6 cellular contexts compared by ENCODE assay signal in the genomic region with DNA sequence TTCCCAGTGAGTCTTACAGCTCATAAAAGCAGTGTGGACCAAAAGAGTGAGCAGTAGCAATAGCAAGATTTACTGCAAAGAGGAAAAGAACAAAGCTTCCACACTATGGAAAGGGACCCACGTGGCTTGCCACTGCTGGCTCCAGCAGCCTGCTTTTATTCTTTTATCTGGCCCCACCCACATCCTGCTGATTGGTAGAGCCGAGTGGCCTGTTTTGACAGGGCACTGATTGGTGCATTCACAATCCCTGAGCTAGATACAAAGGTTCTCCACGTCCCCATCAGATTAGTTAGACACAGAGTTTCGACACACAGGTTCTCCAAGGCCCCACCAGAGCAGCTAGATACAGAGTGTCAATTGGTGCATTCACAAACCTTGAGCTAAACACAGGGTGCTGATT. TPM values are rescaled to one million over a fixed set of nuclear protein-coding genes. Genes with fewer than 3 reads are reported as not detected.
A peak's percentile ranks its signal among the peaks of the same experiment; 100 is the strongest.
DNase-seq lines count a peak whose midpoint lies in the region; ATAC-seq, FAIRE-seq and TF ChIP-seq lines count a peak whose summit lies in the region.
"Not testable (repeated sequence)": the region's sequence is repeated elsewhere in the genome, so short reads cannot be mapped to it uniquely, and the experiment has no call there.

No MANE protein-coding gene starts in this region.

- WGBS in K562 (ENCODE audit: insufficient coverage, low coverage, missing lambda C conversion rate), result 40% methylated on average over 1 of the region's 4 CpGs
- WGBS in HepG2 (ENCODE audit: low lambda C conversion rate), result 50% methylated on average over 1 of the region's 4 CpGs
- WGBS in testis, 2 donors, result 23% methylated on average over 2 of the region's 4 CpGs; no CpG with 5 or more reads in 1 of the 2 donors

- not testable (repeated sequence) for H3K27ac ChIP-seq in K562 (ENCODE audit: extremely low read depth, low read depth, low read length); HepG2 (ENCODE audit: extremely low read length, insufficient read depth, low read length); neural progenitor cell; testis

- H3K9me3 ChIP-seq in K562 (replicated peaks; ENCODE audit: control insufficient read depth, insufficient read depth, low read depth, low read length); HepG2 (ENCODE audit: low read length); neural progenitor cell (ENCODE audit: low read depth); testis: not testable (repeated sequence)

- not testable (repeated sequence) for H2AFZ ChIP-seq in K562 (ENCODE audit: low read depth, low read length); HepG2 (ENCODE audit: low read length); neural progenitor cell (replicated peaks)

- not testable (repeated sequence) for H3K36me3 Mint-ChIP-seq in naive thymus-derived CD8-positive, alpha-beta T cell; neural progenitor cell

- H3K9ac ChIP-seq in K562 (ENCODE audit: insufficient read depth in 1 of 2, low read depth in 2 of 2, low read length in 2 of 2); HepG2 (ENCODE audit: insufficient read depth, low read depth, low read length); neural progenitor cell: not testable (repeated sequence)

- TF ChIP-seq RAD21 in K562 (CRISPR knock-in tag; conservative IDR thresholded peaks at IDR 0.05 in 1 of 2, IDR thresholded peaks at IDR 0.05 in 1 of 2); HepG2 (CRISPR knock-in tag; IDR thresholded peaks at IDR 0.05): not testable (repeated sequence)

- not testable (repeated sequence) for BruUV-seq in K562 (replicated peaks; lab: Mats Ljungman, UMichigan); HepG2 (replicated peaks; lab: Mats Ljungman, UMichigan)

- DNase-seq in HT1080 (ENCODE audit: low read depth) (peak; percentile 62), testis (peak; percentile 26)
- not testable (repeated sequence) for DNase-seq in K562 (ENCODE audit: extremely low read depth in 1 of 4, low spot score in 3 of 4); HepG2 (ENCODE audit: low spot score); naive thymus-derived CD8-positive, alpha-beta T cell; neural progenitor cell (ENCODE audit: low spot score)

- ATAC-seq in K562; HepG2; naive thymus-derived CD8-positive, alpha-beta T cell: not testable (repeated sequence)

- H3K27ac Mint-ChIP-seq in naive thymus-derived CD8-positive, alpha-beta T cell, result peak overlapping the region in 1 of 10 donors; percentile 30
- H3K27ac Mint-ChIP-seq in neural progenitor cell, result peak overlapping the region; percentile 66

- not testable (repeated sequence) for H3K79me2 ChIP-seq in K562 (ENCODE audit: control insufficient read depth, insufficient read depth, low read length); HepG2 (ENCODE audit: insufficient read depth, low read length); neural progenitor cell (ENCODE audit: low read depth)

- not testable (repeated sequence) for H3K27me3 Mint-ChIP-seq in naive thymus-derived CD8-positive, alpha-beta T cell; neural progenitor cell (ENCODE audit: insufficient read depth, low read depth)

- not testable (repeated sequence) for H3K36me3 ChIP-seq in K562 (ENCODE audit: control insufficient read depth, insufficient read depth, low read length); HepG2 (replicated peaks in 1 of 2; ENCODE audit: control insufficient read depth in 1 of 2, insufficient read depth in 2 of 2, low read length in 2 of 2); neural progenitor cell; testis (ENCODE audit: low read depth, missing control alignments)

- TF ChIP-seq CTCF in K562 (IDR thresholded peaks at IDR 0.05 in 2 of 3, conservative IDR thresholded peaks at IDR 0.05 in 1 of 3; ENCODE audit: insufficient read depth in 2 of 3, low read depth in 1 of 3, low read length in 3 of 3); HepG2 (CRISPR knock-in tag; IDR thresholded peaks at IDR 0.05); neural progenitor cell (IDR thresholded peaks at IDR 0.05); testis (IDR thresholded peaks at IDR 0.05): not testable (repeated sequence)

- in situ Hi-C loops in K562 (cut with MboI); HepG2 (cut with HindIII; ENCODE audit: extremely low pct_ligation_motif_present, low pct_unique_long_range_greater_than_20kb): not testable (repeated sequence)

- POLR2A ChIA-PET in K562 (lab: Yijun Ruan, JAX); HepG2 (lab: Yijun Ruan, JAX); naive thymus-derived CD8-positive, alpha-beta T cell (lab: Charles Lee): not testable (repeated sequence)

- not testable (repeated sequence) for H3K4me3 ChIP-seq in K562; HepG2 (replicated peaks in 1 of 3; ENCODE audit: insufficient read depth in 1 of 3, low read depth in 2 of 3, low read length in 3 of 3); neural progenitor cell; testis

- H3F3A ChIP-seq in neural progenitor cell (ENCODE audit: low read depth), result not testable (repeated sequence)

- not testable (repeated sequence) for H3K9me1 ChIP-seq in K562 (ENCODE audit: control insufficient read depth, insufficient read depth, low read length)

- intact Hi-C loops in K562 (cut with micrococcal nuclease); HepG2 (cut with micrococcal nuclease; ENCODE audit: unreplicated experiment); testis (cut with DNase I; ENCODE audit: low total_unique reads): not testable (repeated sequence)

- not testable (repeated sequence) for TF ChIP-seq EP300 in K562 (IDR thresholded peaks at IDR 0.05; ENCODE audit: low read length); HepG2 (IDR thresholded peaks at IDR 0.05; ENCODE audit: low read depth in 2 of 2, low read length in 2 of 2); HepG2 (CRISPR knock-in tag; IDR thresholded peaks at IDR 0.05; ENCODE audit: borderline replicate concordance)

- H3K4me1 ChIP-seq in K562 (replicated peaks in 1 of 2; ENCODE audit: control insufficient read depth in 2 of 2, insufficient read depth in 2 of 2, low read length in 2 of 2); neural progenitor cell; testis: not testable (repeated sequence)
- H3K4me1 ChIP-seq in HepG2 (ENCODE audit: insufficient read depth, low read length), result peaks cover 25% of the 10 kb centered on the region

- not testable (repeated sequence) for H3K9me3 Mint-ChIP-seq in naive thymus-derived CD8-positive, alpha-beta T cell
- H3K9me3 Mint-ChIP-seq in neural progenitor cell, result peaks cover 11% of the 10 kb centered on the region

- not testable (repeated sequence) for H3K4me2 ChIP-seq in K562 (ENCODE audit: insufficient read depth, low read length); HepG2 (ENCODE audit: low read depth, low read length); neural progenitor cell

- H3K4me3 Mint-ChIP-seq in naive thymus-derived CD8-positive, alpha-beta T cell, result peak overlapping the region in 6 of 10 donors; percentile 1 to 52 (median 23)
- H3K4me3 Mint-ChIP-seq in neural progenitor cell, result not testable (repeated sequence)

- TF ChIP-seq POLR2A in K562 (conservative IDR thresholded peaks at IDR 0.05) (0 out of 2 replicates have a peak, but pooled peaks have one; percentile 43), HepG2 (IDR thresholded peaks at IDR 0.05; ENCODE audit: insufficient read depth in 1 of 2, low read depth in 2 of 2, low read length in 2 of 2) (peak in 1 of 2 experiments; percentile 33; a peak in 1 of 4 replicates)
- TF ChIP-seq POLR2A in testis (IDR thresholded peaks at IDR 0.05), result not testable (repeated sequence)

- not testable (repeated sequence) for H4K20me1 ChIP-seq in K562 (replicated peaks; ENCODE audit: control insufficient read depth, insufficient read depth, low read length); HepG2 (ENCODE audit: insufficient read depth, low read length); neural progenitor cell (ENCODE audit: low read depth)

- H3K4me1 Mint-ChIP-seq in naive thymus-derived CD8-positive, alpha-beta T cell, result not testable (repeated sequence)
- H3K4me1 Mint-ChIP-seq in neural progenitor cell, result peaks cover 11% of the 10 kb centered on the region

- CTCF ChIA-PET in K562 (lab: Yijun Ruan, JAX; ENCODE audit: low intra/inter-chr PET ratio); HepG2 (lab: Yijun Ruan, JAX; ENCODE audit: low intra/inter-chr PET ratio, low total read pairs): not testable (repeated sequence)

- FAIRE-seq in K562 (lab: Jason Lieb, UNC); HepG2 (lab: Jason Lieb, UNC): not testable (repeated sequence)

- H3K27me3 ChIP-seq in K562 (ENCODE audit: control insufficient read depth in 2 of 2, insufficient read depth in 2 of 2, low read length in 2 of 2); HepG2 (ENCODE audit: control insufficient read depth in 1 of 2, insufficient read depth in 2 of 2, low read length in 2 of 2); neural progenitor cell; testis: not testable (repeated sequence)

RNA-seq across cellular contexts. Expression of a gene that starts 12.5 kb away (rescaled TPM):
- 15.7 and 16.7 TPM in 2 replicates for total RNA-seq in HT1080 (2014; rRNA removed; shearing (Covaris generic))
- polyA plus RNA-seq in HT1080 (2015; cell fraction: cytosol; rRNA removed), result 16.4 and 17.1 TPM in 2 replicates
- polyA plus RNA-seq in HT1080 (2015; cell fraction: nucleus; rRNA removed), result 5.7 and 5.9 TPM in 2 replicates
- total RNA-seq in K562 (2011; cell fraction: chromatin; rRNA removed; ENCODE audit: low replicate concordance), result 2.7 and 4.8 TPM in 2 replicates
- total RNA-seq in K562 (2011; cell fraction: nucleolus; rRNA removed), result 1.8 and 2.2 TPM in 2 replicates
- 3.0 and 3.7 TPM in 2 replicates for total RNA-seq in K562 (2011; cell fraction: nucleoplasm; rRNA removed)
- total RNA-seq in K562 (2014; rRNA removed) (4.0 and 5.4 TPM in 2 replicates), K562 (2014; rRNA removed; fragmentation: Illumina TruSeq; extraction: Trizol) (5.1 and 5.7 TPM in 2 replicates), K562 (2015; rRNA removed; fragmentation: Illumina TruSeq; extraction: Trizol) (4.4 and 5.0 TPM in 2 replicates), K562 (2021) (4.8 and 5.8 TPM in 2 replicates), HepG2 (2016; rRNA removed; fragmentation: Illumina TruSeq; extraction: Trizol) (13.2 and 14.1 TPM in 2 replicates), neural progenitor cell (ENCODE audit: low replicate concordance) (2.3 and 5.4 TPM in 2 replicates), testis (1 to 10 TPM; 3.9 to 6.9 TPM)
- polyA plus RNA-seq in K562 (2011; rRNA removed) (3.2 and 3.6 TPM in 2 replicates), K562 (2014; fragmentation: Illumina TruSeq; extraction: Trizol) (6.6 and 8.4 TPM in 2 replicates), K562 (2014; fragmentation: Nextera tagmentation; extraction: Ambion mirVana) (1 to 10 TPM; 1.3 to 2.2 TPM), K562 (2014; rRNA removed) (2.9 and 4.1 TPM in 2 replicates), HepG2 (2011; rRNA removed) (5.8 and 6.4 TPM in 2 replicates), testis (ENCODE audit: insufficient read depth, low read depth, low replicate concordance) (5.8 TPM)
- 3.0 and 3.3 TPM in 2 replicates for polyA plus RNA-seq in K562 (2011; cell fraction: cytosol; rRNA removed)
- polyA plus RNA-seq in K562 (2011; cell fraction: nucleus; rRNA removed), result 2.2 and 2.3 TPM in 2 replicates
- polyA plus RNA-seq in K562 (2012), result 6.8 and 11.2 TPM in 2 replicates
- 1.8 and 1.9 TPM in 2 replicates for polyA minus RNA-seq in K562 (2011; rRNA and poly(A)+ RNA removed)
- 1.4 and 1.6 TPM in 2 replicates for polyA minus RNA-seq in K562 (2011; cell fraction: cytosol; rRNA and poly(A)+ RNA removed)
- polyA minus RNA-seq in K562 (2011; cell fraction: nucleus; rRNA and poly(A)+ RNA removed), result 1.2 and 1.3 TPM in 2 replicates
- 7.9 and 9.2 TPM in 2 replicates for total RNA-seq in HepG2 (2016; cell fraction: cytosol; rRNA removed; fragmentation: Illumina TruSeq; extraction: Trizol; ENCODE audit: low read depth)
- 12.2 and 13.4 TPM in 2 replicates for total RNA-seq in HepG2 (2016; cell fraction: insoluble cytoplasmic fraction; rRNA removed; fragmentation: Illumina TruSeq; extraction: Trizol)
- total RNA-seq in HepG2 (2016; cell fraction: membrane; rRNA removed; fragmentation: Illumina TruSeq; extraction: Trizol), result 24.3 and 26.0 TPM in 2 replicates
- total RNA-seq in HepG2 (2016; cell fraction: nucleus; rRNA removed; fragmentation: Illumina TruSeq; extraction: Trizol), result 6.0 and 6.9 TPM in 2 replicates
- polyA plus RNA-seq in HepG2 (2011; cell fraction: cytosol; rRNA removed), result 5.1 and 7.7 TPM in 2 replicates
- polyA plus RNA-seq in HepG2 (2011; cell fraction: nucleus; rRNA removed), result 2.9 and 3.3 TPM in 2 replicates
- 7.8 TPM in 2 replicates for polyA plus RNA-seq in HepG2 (2012)
- polyA plus RNA-seq in HepG2 (2016; cell fraction: cytosol; fragmentation: Illumina TruSeq; extraction: Trizol; ENCODE audit: low read depth), result 12.5 and 12.9 TPM in 2 replicates
- polyA plus RNA-seq in HepG2 (2016; cell fraction: insoluble cytoplasmic fraction; fragmentation: Illumina TruSeq; extraction: Trizol; ENCODE audit: low read depth), result 17.1 and 19.8 TPM in 2 replicates
- 23.4 and 29.4 TPM in 2 replicates for polyA plus RNA-seq in HepG2 (2016; cell fraction: membrane; fragmentation: Illumina TruSeq; extraction: Trizol; ENCODE audit: low read depth)
- polyA plus RNA-seq in HepG2 (2016; cell fraction: nucleus; fragmentation: Illumina TruSeq; extraction: Trizol; ENCODE audit: insufficient read depth, low read depth), result 12.5 and 13.3 TPM in 2 replicates
- polyA minus RNA-seq in HepG2 (2011; rRNA and poly(A)+ RNA removed; ENCODE audit: low replicate concordance), result 4.5 and 7.1 TPM in 2 replicates
- 3.7 and 4.6 TPM in 2 replicates for polyA minus RNA-seq in HepG2 (2011; cell fraction: cytosol; rRNA and poly(A)+ RNA removed)
- polyA minus RNA-seq in HepG2 (2011; cell fraction: nucleus; rRNA and poly(A)+ RNA removed), result 2.4 and 3.4 TPM in 2 replicates
- 1 to 10 TPM; 2.9 to 3.3 TPM for total RNA-seq in naive thymus-derived CD8-positive, alpha-beta T cell
- 1 to 10 TPM; 2.3 to 4.8 (median 2.4) TPM for polyA plus RNA-seq in naive thymus-derived CD8-positive, alpha-beta T cell
